In the genomic region with DNA sequence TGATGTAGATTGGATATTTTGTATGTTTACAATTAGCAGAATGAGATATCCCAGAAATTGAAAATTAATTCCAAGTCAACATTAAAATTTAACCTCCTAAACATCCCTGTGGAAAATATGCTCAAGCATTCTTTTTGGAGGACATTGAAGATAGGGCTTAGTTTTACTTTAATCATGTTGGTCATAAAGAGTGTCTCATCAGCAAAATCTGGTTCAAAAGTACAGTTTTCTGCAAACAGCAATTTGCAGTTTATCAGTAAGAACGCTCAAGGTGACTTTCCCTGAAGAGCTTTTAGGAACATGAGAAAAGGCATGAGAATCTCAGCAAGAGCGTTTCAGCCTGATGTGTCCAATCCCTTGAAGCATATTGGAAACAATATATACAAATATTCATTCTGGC, we compare ENCODE assay signal across 22 cellular contexts.
"Had no signal": no experiment of that assay in that cellular context is flagged by ENCODE, and none has a peak within 500 bp of the region (broad histone marks: within the 10 kb centered on the region; RNA-seq: fewer than 3 reads in every experiment).

No MANE protein-coding gene starts in this region.

- H3K27me3 ChIP-seq: MG63 had no signal

- H3K36me3 ChIP-seq: MG63 had no signal

- DNase-seq: Karpas-422, KG1, MG63, NCI-H1092, NCI-H1105 treated with DMSO at 0.1 percent for 48 hours, NCI-H1417 treated with DMSO at 0.1 percent for 48 hours, NCI-H146, NCI-H1694 treated with DMSO at 0.1 percent for 48 hours, NCI-H1930, NCI-H2081 treated with DMSO at 0.1 percent for 48 hours, NCI-H2171, NCI-H226, NCI-H446, NCI-H510A, NCI-H524 treated with DMSO at 0.1 percent for 48 hours, NCI-H69, NCI-H774, RPMI8226, SHP77, SK-N-SH, SW 1271 had no signal

- H3K4me2 ChIP-seq: SK-N-SH had no signal

- H3K9ac ChIP-seq: SK-N-SH had no signal

- H3K4me3 ChIP-seq: MG63 had no signal

- H3K9me3 ChIP-seq: MG63, SK-N-SH had no signal

- FAIRE-seq: RCC 7860 had no signal
